1 cellular context compared by ENCODE assay signal in genomic region chr5:127517110-127517479, GRCh38.
A peak's percentile ranks its signal among the peaks of the same experiment; 100 is the strongest.
TF ChIP-seq lines count a peak whose summit lies in the region.

No MANE protein-coding gene starts in this region.

TF ChIP-seq in H1, 55 proteins besides CTCF, POLR2A, EP300 and RAD21 (continued from another document):
- TF ChIP-seq HDAC2 (IDR thresholded peaks at IDR 0.05; ENCODE audit: borderline replicate concordance in 1 of 2, low read depth in 2 of 2, low read length in 2 of 2): peak; percentile 70 to 71; a peak in 3 of 4 replicates
- TF ChIP-seq KDM4A (IDR thresholded peaks at IDR 0.05; ENCODE audit: low read depth, low read length, severe bottlenecking): peak; percentile 45
- no peak for TF ChIP-seq RNF2 (IDR thresholded peaks at IDR 0.05; ENCODE audit: borderline replicate concordance, low read depth, low read length, missing control alignments, poor library complexity, severe bottlenecking)
- TF ChIP-seq EGR1 (IDR thresholded peaks at IDR 0.05; ENCODE audit: borderline replicate concordance, low read depth, low read length): peak; percentile 66; the same call in 1 of the 2 replicates
